In the genomic region with DNA sequence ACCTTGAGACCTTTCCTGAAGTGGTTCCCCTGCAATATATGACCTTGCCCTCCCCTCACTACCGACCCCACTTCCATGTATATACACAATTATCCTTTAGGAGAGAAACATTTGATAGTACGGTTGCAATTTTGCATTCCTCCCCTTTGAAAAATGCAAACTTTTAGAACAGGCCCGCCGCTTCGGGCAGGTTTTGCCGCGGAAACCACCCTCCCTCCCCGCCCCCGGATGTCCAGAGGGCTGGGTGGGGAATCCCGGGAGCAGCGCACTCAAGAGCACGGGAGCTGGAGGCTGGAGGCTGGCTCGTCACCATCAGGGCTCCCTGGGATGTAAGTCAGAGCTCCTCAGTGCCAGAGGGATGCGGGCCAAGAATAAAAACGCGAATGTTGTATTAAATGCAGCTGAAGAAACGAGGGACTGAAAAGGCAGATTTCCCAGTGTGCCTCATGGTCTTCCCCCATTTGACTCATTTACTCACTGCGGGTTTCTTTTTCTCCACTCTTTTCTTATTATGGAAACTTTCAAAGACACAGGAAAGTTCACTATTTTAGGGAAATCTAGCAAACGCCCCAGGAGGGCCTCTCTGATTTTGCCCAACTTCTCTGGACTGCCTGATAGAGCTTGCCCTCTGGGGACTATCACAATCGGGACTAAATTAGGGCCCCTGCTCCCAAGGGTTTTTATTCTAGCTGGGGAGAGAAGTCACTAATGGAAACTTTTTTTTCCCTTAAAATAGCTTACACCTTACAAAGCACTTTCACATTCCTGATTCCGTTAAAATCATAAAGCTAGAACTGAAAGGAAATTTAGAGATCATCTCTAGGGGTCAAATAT, we compare ENCODE assay signal across 8 cellular contexts. TPM values are rescaled to one million over a fixed set of nuclear protein-coding genes. Genes with fewer than 3 reads are reported as not detected.
DNase-seq lines count a peak whose midpoint lies in the region; ATAC-seq, FAIRE-seq and TF ChIP-seq lines count a peak whose summit lies in the region.

No MANE protein-coding gene starts in this region.

- H2AFZ ChIP-seq in endothelial cell of umbilical vein (ENCODE audit: low read depth, low read length), result peak overlapping the region; percentile 76

- H3K79me2 ChIP-seq in endothelial cell of umbilical vein (ENCODE audit: control insufficient read depth, insufficient read depth, low read length), result peaks cover 19% of the 10 kb centered on the region

- peaks cover 2% of the 10 kb centered on the region for H4K20me1 ChIP-seq in endothelial cell of umbilical vein (replicated peaks; ENCODE audit: control insufficient read depth, extremely low read depth, insufficient read depth, low read length)

- no peak for ATAC-seq in GM19467 (IDR thresholded peaks at IDR 0.05; ENCODE audit: unreplicated experiment)

- no peaks in the 10 kb centered on the region for H3K9me1 ChIP-seq in endothelial cell of umbilical vein (replicated peaks; ENCODE audit: control insufficient read depth, extremely low read depth, insufficient read depth, low read length)

- intact Hi-C loops in endothelial cell of umbilical vein (cut with micrococcal nuclease), result loop anchor here (2.0 to 5.0 kb wide), 5 partner anchors 35 to 604 kb away; no protein-coding TSS in a partner anchor

- FAIRE-seq in endothelial cell of umbilical vein (lab: Jason Lieb, UNC), result peak; percentile 56
- no peak for FAIRE-seq in urothelium cell line (lab: Jason Lieb, UNC)

- H3K27me3 ChIP-seq in endothelial cell of umbilical vein (ENCODE audit: control insufficient read depth in 2 of 2, insufficient read depth in 2 of 2, low read length in 2 of 2), result peaks cover 0 to under 1% of the 10 kb centered on the region in 2 experiments
- no peaks in the 10 kb centered on the region for H3K27me3 ChIP-seq in BE2C

- dilution Hi-C loops in endothelial cell of umbilical vein (cut with MboI; ENCODE audit: extremely low pct_ligation_motif_present, low sequenced_read_pairs), result no loop called here

- peak; percentile 26 for TF ChIP-seq POLR2A in endothelial cell of umbilical vein (IDR thresholded peaks at IDR 0.05; ENCODE audit: low read depth, low read length)

- H3K27ac ChIP-seq in endothelial cell of umbilical vein (ENCODE audit: insufficient read depth, low read depth, low read length), result peak overlapping the region; percentile 10

- H3K9me3 ChIP-seq in endothelial cell of umbilical vein (replicated peaks; ENCODE audit: control insufficient read depth, insufficient read depth, low read length) (no peaks in the 10 kb centered on the region), BE2C (no peaks in the 10 kb centered on the region)

- H3K4me1 ChIP-seq in endothelial cell of umbilical vein (ENCODE audit: control insufficient read depth, extremely low read depth, insufficient read depth, low read length) (peaks cover 35% of the 10 kb centered on the region), BE2C (peaks cover 8% of the 10 kb centered on the region)

- POLR2A ChIA-PET in endothelial cell of umbilical vein (lab: Charles Lee), result interaction anchor here (0.6 kb wide), 1 partner anchor 17 kb away, joined by 3 read pairs; no protein-coding TSS in a partner anchor

- peak overlapping the region; percentile 25 for H3K9ac ChIP-seq in endothelial cell of umbilical vein (replicated peaks; ENCODE audit: extremely low read depth, insufficient read depth, low read length)

- peak overlapping the region; percentile 36 for H3K4me3 ChIP-seq in WI38 (ENCODE audit: low read depth, low read length)
- H3K4me3 ChIP-seq in endothelial cell of umbilical vein (replicated peaks in 1 of 3; ENCODE audit: insufficient read depth in 1 of 3, low read depth in 1 of 3, low read length in 3 of 3), result peak overlapping the region in 2 of 3 experiments; percentile 3 to 41
- no peak overlapping the region for H3K4me3 ChIP-seq in BE2C (ENCODE audit: low read depth, low read length)

- CTCF ChIA-PET in endothelial cell of umbilical vein (lab: Charles Lee), result interaction anchor here (0.9 to 6.1 kb wide), 11 partner anchors 8 to 212 kb away, joined by 3 to 76 read pairs (median 5); no protein-coding TSS in a partner anchor

- BruUV-seq in endothelial cell of umbilical vein (replicated peaks; lab: Mats Ljungman, UMichigan), result no TSS peak

- no peak for TF ChIP-seq CTCF in WI38 (IDR thresholded peaks at IDR 0.05; ENCODE audit: low read depth, low read length)
- TF ChIP-seq CTCF in endothelial cell of umbilical vein (IDR thresholded peaks at IDR 0.05; ENCODE audit: extremely low read depth in 1 of 2, insufficient read depth in 1 of 2, low read depth in 1 of 2, low read length in 2 of 2), result no peak
- no peak for TF ChIP-seq CTCF in BE2C (IDR thresholded peaks at IDR 0.05; ENCODE audit: low read depth, low read length)

- H3K36me3 ChIP-seq in endothelial cell of umbilical vein (ENCODE audit: control insufficient read depth in 2 of 2, extremely low read depth in 1 of 2, insufficient read depth in 2 of 2, low read length in 2 of 2) (no peaks in the 10 kb centered on the region), BE2C (peaks cover 8% of the 10 kb centered on the region; the same call in 1 of the 2 replicates)

- peak overlapping the region; percentile 60 for H3K4me2 ChIP-seq in endothelial cell of umbilical vein (ENCODE audit: insufficient read depth, low read length)

- DNase-seq in activated T-cell treated with anti-CD3 and anti-CD28 coated beads, Interleukin-2, amount 50 U/mL, for 1 hour, result peak; percentile 51
- DNase-seq in activated T-cell treated with anti-CD3 and anti-CD28 coated beads for 4 hours (no peak), endothelial cell of umbilical vein (ENCODE audit: low read depth, low spot score) (peak; percentile 72), mucosa of gallbladder (ENCODE audit: low spot score) (peak; percentile 77), urothelium cell line (ENCODE audit: low spot score) (peak; percentile 82), BE2C (no peak)

TF ChIP-seq in endothelial cell of umbilical vein, 7 proteins besides CTCF, POLR2A, EP300 and RAD21:
- TF ChIP-seq, protein P1, sequence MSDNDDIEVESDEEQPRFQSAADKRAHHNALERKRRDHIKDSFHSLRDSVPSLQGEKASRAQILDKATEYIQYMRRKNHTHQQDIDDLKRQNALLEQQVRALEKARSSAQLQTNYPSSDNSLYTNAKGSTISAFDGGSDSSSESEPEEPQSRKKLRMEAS (IDR thresholded peaks at IDR 0.05; ENCODE audit: insufficient read depth, insufficient read length), result no peak
- no peak for TF ChIP-seq JUN (IDR thresholded peaks at IDR 0.05; ENCODE audit: borderline replicate concordance, insufficient read depth, insufficient read length, low read depth)
- TF ChIP-seq EZH2 (IDR thresholded peaks at IDR 0.05; ENCODE audit: borderline replicate concordance, low read depth, low read length, severe bottlenecking), result no peak
- no peak for TF ChIP-seq MYC (IDR thresholded peaks at IDR 0.05; ENCODE audit: low read depth, low read length)
- no peak for TF ChIP-seq GATA2 (IDR thresholded peaks at IDR 0.05; ENCODE audit: insufficient read depth, insufficient read length, low read depth, low read length)
- TF ChIP-seq POLR2AphosphoS5 (IDR thresholded peaks at IDR 0.05; ENCODE audit: insufficient read depth, low read depth, low read length), result peak; percentile 36
- TF ChIP-seq FOS (IDR thresholded peaks at IDR 0.05; ENCODE audit: borderline replicate concordance, insufficient read depth, low read length), result no peak

RNA-seq across cellular contexts. Expression of a gene that starts 2.9 kb away (rescaled TPM):
- total RNA-seq in endothelial cell of umbilical vein, result 52.4 and 57.2 TPM in 2 replicates
- polyA plus RNA-seq in endothelial cell of umbilical vein, result 15.9 and 18.8 TPM in 2 replicates
- polyA plus RNA-seq in endothelial cell of umbilical vein (2011; cell fraction: cytosol; rRNA removed), result 19.9 and 26.5 TPM in 2 replicates
- polyA plus RNA-seq in endothelial cell of umbilical vein (2011; cell fraction: nucleus; rRNA removed), result 95.2 and 103 TPM in 2 replicates
- polyA plus RNA-seq in endothelial cell of umbilical vein (2012), result 27.8 and 35.5 TPM in 2 replicates
- 40.0 and 46.1 TPM in 2 replicates for polyA minus RNA-seq in endothelial cell of umbilical vein
- polyA minus RNA-seq in endothelial cell of umbilical vein (2011; cell fraction: cytosol; rRNA and poly(A)+ RNA removed), result 19.7 TPM
- polyA minus RNA-seq in endothelial cell of umbilical vein (2011; cell fraction: nucleus; rRNA and poly(A)+ RNA removed), result 81.2 and 93.6 TPM in 2 replicates
- total RNA-seq in mucosa of gallbladder, result 81.2 TPM
- 19.5 TPM for polyA plus RNA-seq in BE2C (2012; ENCODE audit: insufficient read depth, insufficient read length, low read depth)

Comparison
In these comparisons a context has a peak if more than half of its experiments do, and no peak if none do; other contexts are left out.
1. DNase-seq: peak in activated T-cell treated with anti-CD3 and anti-CD28 coated beads, Interleukin-2, amount 50 U/mL, for 1 hour (single experiment), endothelial cell of umbilical vein (single experiment), mucosa of gallbladder (single experiment) and urothelium cell line (single experiment); none in activated T-cell treated with anti-CD3 and anti-CD28 coated beads for 4 hours (single experiment) and BE2C (single experiment).